In the genomic region with DNA sequence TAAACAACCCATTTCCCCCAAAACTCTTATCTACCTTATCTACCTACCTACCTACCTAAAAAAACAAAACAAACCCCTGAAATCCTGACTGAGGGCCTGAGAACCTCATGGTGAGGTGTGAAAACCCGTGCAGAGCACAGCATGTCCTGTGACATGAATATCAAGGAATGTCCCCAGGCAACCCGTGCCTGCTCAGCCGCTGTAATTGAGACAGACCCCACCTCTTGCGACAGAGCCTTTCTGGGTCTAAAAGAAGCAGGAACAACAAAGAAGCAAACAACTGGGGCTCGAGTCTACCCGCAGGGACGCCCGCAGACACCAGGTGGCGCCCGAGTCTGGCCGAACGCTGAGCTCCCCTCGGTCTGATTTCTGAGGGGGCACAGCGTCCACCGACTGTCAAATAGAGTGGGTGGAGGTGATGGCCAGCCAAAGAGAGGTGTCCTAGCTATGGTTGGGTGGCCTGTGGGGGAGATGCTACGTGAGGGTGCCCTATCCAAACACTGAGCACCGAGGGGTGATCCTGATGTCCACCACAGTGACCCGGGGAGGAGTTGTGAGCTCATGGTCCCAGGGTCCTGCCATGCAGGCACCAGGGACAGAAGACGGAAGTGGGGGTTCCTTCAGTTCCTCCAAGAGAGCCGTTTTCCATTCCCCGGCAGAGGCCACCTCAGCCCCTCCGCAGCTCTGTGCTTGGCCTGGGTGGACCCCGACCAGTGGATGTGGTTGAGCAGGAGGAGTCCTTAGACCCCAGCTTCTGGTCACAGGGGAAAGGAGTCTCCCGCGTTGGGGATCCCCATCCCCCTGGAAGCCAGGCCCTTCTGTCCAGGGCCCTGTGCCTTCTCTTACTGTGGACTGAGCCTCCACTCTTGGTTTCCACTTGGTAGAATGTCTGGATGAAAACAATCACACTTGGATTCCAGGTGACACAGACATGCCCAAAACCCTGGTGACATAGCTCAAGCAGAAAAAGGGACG, we compare ENCODE assay signal across 8 cellular contexts.
DNase-seq lines count a peak whose midpoint lies in the region; ATAC-seq, FAIRE-seq and TF ChIP-seq lines count a peak whose summit lies in the region.

No MANE protein-coding gene starts in this region.

- H3K4me3 ChIP-seq in fibroblast of villous mesenchyme (ENCODE audit: low read depth, low read length) = no peak overlapping the region
- no peak overlapping the region for H3K4me3 ChIP-seq in neuronal stem cell (ENCODE audit: low read length in 2 of 2)
- H3K4me3 ChIP-seq in stomach = no peak overlapping the region

- no peak for TF ChIP-seq EP300 in stomach (IDR thresholded peaks at IDR 0.05)

- no peak overlapping the region for H2BK12ac ChIP-seq in neuronal stem cell (ENCODE audit: low read length)

- peak overlapping the region; percentile 88 for H3K27ac Mint-ChIP-seq in activated T-helper 17 cell treated with anti-CD3 and anti-CD28 coated beads, Interleukin-2, amount 50 U/mL, for 72 hours

- no CpG with 5 or more reads among the region's 26 CpGs for WGBS in neuronal stem cell (ENCODE audit: extremely low coverage in 2 of 2, insufficient read length in 2 of 2, insufficient replicate concordance in 1 of 2), 2 donors
- WGBS in stomach, 5 donors = 30 to 33% (median 32%) methylated on average over 22 to 26 of the region's 26 CpGs

- H2BK15ac ChIP-seq in neuronal stem cell (ENCODE audit: low read length) = peak overlapping the region; percentile 5

- intact Hi-C loops in stomach (cut with DNase I; ENCODE audit: low total_unique reads) = loop anchor here (10.0 kb wide), 1 partner anchor 1059 kb away; no protein-coding TSS in a partner anchor

- H3K4me1 Mint-ChIP-seq in activated T-helper 17 cell treated with anti-CD3 and anti-CD28 coated beads, Interleukin-2, amount 50 U/mL, for 72 hours = peaks cover 8% of the 10 kb centered on the region

- peak; percentile 77 for ATAC-seq in activated T-helper 17 cell treated with anti-CD3 and anti-CD28 coated beads, Interleukin-2, amount 50 U/mL, for 72 hours (replicated peaks)
- no peak for ATAC-seq in GM21723 (IDR thresholded peaks at IDR 0.05; ENCODE audit: unreplicated experiment)

- H3K27ac ChIP-seq in neuronal stem cell (replicated peaks; ENCODE audit: low read length) (no peak overlapping the region), stomach (no peak overlapping the region)

- no peak overlapping the region for H4K8ac ChIP-seq in neuronal stem cell (ENCODE audit: low read depth, low read length)

- no peak overlapping the region for H2BK5ac ChIP-seq in neuronal stem cell (ENCODE audit: low read length)

- TF ChIP-seq CTCF in fibroblast of villous mesenchyme (IDR thresholded peaks at IDR 0.05; ENCODE audit: insufficient read depth, low read depth, low read length) = peak; percentile 95
- peak in 5 of 7 experiments; percentile 61 to 88 (median 85) for TF ChIP-seq CTCF in stomach (IDR thresholded peaks at IDR 0.05)

- H3K4me1 ChIP-seq in neuronal stem cell (ENCODE audit: control insufficient read depth in 2 of 2, insufficient read depth in 1 of 2, low read depth in 1 of 2, low read length in 2 of 2) = peaks cover 6 to 7% of the 10 kb centered on the region in 2 donors
- H3K4me1 ChIP-seq in stomach = peaks cover 0 to 15% (median 6%) of the 10 kb centered on the region in 4 donors

- peak overlapping the region; percentile 12 for H3K23ac ChIP-seq in neuronal stem cell (ENCODE audit: low read depth, low read length, poor library complexity)

- H3K9me3 ChIP-seq in neuronal stem cell (replicated peaks in 1 of 2; ENCODE audit: control insufficient read depth in 2 of 2, insufficient read depth in 1 of 2, low read depth in 1 of 2, low read length in 2 of 2) (no peaks in the 10 kb centered on the region), stomach (no peaks in the 10 kb centered on the region)

- H3K27me3 ChIP-seq in neuronal stem cell (ENCODE audit: control insufficient read depth in 3 of 3, insufficient read depth in 3 of 3, low read depth in 1 of 3, low read length in 3 of 3) = no peaks in the 10 kb centered on the region
- no peaks in the 10 kb centered on the region for H3K27me3 ChIP-seq in stomach

- peaks cover 2% of the 10 kb centered on the region for H3K79me1 ChIP-seq in neuronal stem cell (ENCODE audit: low read depth, low read length)

- TF ChIP-seq POLR2A in GM12891 (IDR thresholded peaks at IDR 0.05; ENCODE audit: low read depth, low read length) (no peak), stomach (IDR thresholded peaks at IDR 0.05) (no peak)

- no peak overlapping the region for H3K4ac ChIP-seq in neuronal stem cell (ENCODE audit: low read length)

- peak overlapping the region; percentile 0 for H2AK5ac ChIP-seq in neuronal stem cell (ENCODE audit: low read depth, low read length)

- peak overlapping the region; percentile 73 for H3K4me3 Mint-ChIP-seq in activated T-helper 17 cell treated with anti-CD3 and anti-CD28 coated beads, Interleukin-2, amount 50 U/mL, for 72 hours

- FAIRE-seq in GM12891 (lab: Jason Lieb, UNC) = no peak

- no peak overlapping the region for H3K14ac ChIP-seq in neuronal stem cell (ENCODE audit: low read length)

- no peak overlapping the region for H2BK120ac ChIP-seq in neuronal stem cell (ENCODE audit: low read depth, low read length)

- H3K9me3 Mint-ChIP-seq in activated T-helper 17 cell treated with anti-CD3 and anti-CD28 coated beads, Interleukin-2, amount 50 U/mL, for 72 hours = no peaks in the 10 kb centered on the region

- no peaks in the 10 kb centered on the region for H3K27me3 Mint-ChIP-seq in activated T-helper 17 cell treated with anti-CD3 and anti-CD28 coated beads, Interleukin-2, amount 50 U/mL, for 72 hours

- H3K4me2 ChIP-seq in neuronal stem cell (ENCODE audit: insufficient read depth, low read length, poor library complexity, severe bottlenecking) = no peak overlapping the region

- no peaks in the 10 kb centered on the region for H3K36me3 Mint-ChIP-seq in activated T-helper 17 cell treated with anti-CD3 and anti-CD28 coated beads, Interleukin-2, amount 50 U/mL, for 72 hours (ENCODE audit: low read depth)

- peak overlapping the region; percentile 8 for H3K18ac ChIP-seq in neuronal stem cell (ENCODE audit: low read length)

- H4K91ac ChIP-seq in neuronal stem cell (ENCODE audit: low read depth, low read length, poor library complexity) = no peak overlapping the region

- H2AFZ ChIP-seq in neuronal stem cell (ENCODE audit: low read length) = peak overlapping the region; percentile 92

- DNase-seq in GM12891 (ENCODE audit: insufficient read length, low spot score) = peak; percentile 60
- DNase-seq in HuH-7.5 (ENCODE audit: low spot score) = peak; percentile 45
- peak; percentile 7 for DNase-seq in SHP77 treated with DMSO at 0.1 percent for 48 hours (lab: John Stamatoyannopoulos, UW)
- DNase-seq in fibroblast of villous mesenchyme (ENCODE audit: low read depth) = peak; percentile 85
- peak; percentile 79 for DNase-seq in neuronal stem cell (ENCODE audit: low spot score)
- DNase-seq in stomach = peak; percentile 64

- H3K36me3 ChIP-seq in neuronal stem cell (replicated peaks in 1 of 2; ENCODE audit: control insufficient read depth in 2 of 2, insufficient read depth in 2 of 2, low read length in 2 of 2) (no peaks in the 10 kb centered on the region), stomach (no peaks in the 10 kb centered on the region)

- no peak overlapping the region for H3K9ac ChIP-seq in neuronal stem cell (ENCODE audit: low read depth, low read length, poor library complexity)

TF ChIP-seq in GM12891, 5 proteins besides CTCF, POLR2A, EP300 and RAD21:
- TF ChIP-seq SPI1 (IDR thresholded peaks at IDR 0.05; ENCODE audit: low read depth, low read length) = no peak
- no peak for TF ChIP-seq POLR2AphosphoS5 (IDR thresholded peaks at IDR 0.05; ENCODE audit: low read depth, low read length)
- TF ChIP-seq POU2F2 (IDR thresholded peaks at IDR 0.05; ENCODE audit: low read depth, low read length) = no peak
- no peak for TF ChIP-seq TAF1 (IDR thresholded peaks at IDR 0.05; ENCODE audit: low read depth, low read length)
- no peak for TF ChIP-seq PAX5 (IDR thresholded peaks at IDR 0.05; ENCODE audit: insufficient read depth, low read length, severe bottlenecking)

Comparison
In these comparisons a context has a peak if more than half of its experiments do, and no peak if none do; other contexts are left out.
1. DNase-seq: peak in every context shown above with its lines; median percentile 85 in fibroblast of villous mesenchyme; 79 in neuronal stem cell; 64 in stomach; 60 in GM12891; 45 in HuH-7.5; 7 in SHP77 treated with DMSO at 0.1 percent for 48 hours.